In the genomic region with DNA sequence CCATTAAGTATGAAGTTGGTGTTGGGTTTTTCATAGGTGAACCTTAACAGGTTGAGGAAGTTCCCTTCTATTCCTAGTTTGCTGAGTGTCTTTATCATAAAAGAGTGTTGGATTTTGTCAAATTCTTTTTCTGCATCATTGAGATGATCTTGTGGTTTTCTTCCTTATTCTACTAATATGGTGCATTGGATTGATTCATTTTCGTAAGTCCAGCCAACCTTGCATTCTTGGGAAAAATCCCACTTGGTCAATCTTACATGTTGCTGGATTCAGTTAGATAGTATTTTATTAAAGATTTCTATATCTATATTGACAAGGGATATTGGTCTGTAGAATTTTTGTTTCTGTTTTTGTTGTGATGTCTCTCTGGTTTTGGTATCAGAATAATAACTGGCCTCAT, we compare ENCODE assay signal across 31 cellular contexts.
"Had no signal": no experiment of that assay in that cellular context is flagged by ENCODE, and none has a peak within 500 bp of the region (broad histone marks: within the 10 kb centered on the region; RNA-seq: fewer than 3 reads in every experiment).

No MANE protein-coding gene starts in this region.

- FAIRE-seq: bronchial epithelial cell had no signal

- DNase-seq: activated effector memory CD4-positive, alpha-beta T cell treated with anti-CD3 and anti-CD28 coated beads, Interleukin-2, amount 50 U/mL, for 16 hours; activated effector memory CD4-positive, alpha-beta T cell treated with Interleukin-2 at 50 U/mL for 16 hours; activated gamma-delta T cell; activated gamma-delta T cell treated with Interleukin-2 at 50 U/mL for 16 hours; activated naive CD4-positive, alpha-beta T cell; activated naive CD4-positive, alpha-beta T cell treated with anti-CD3 and anti-CD28 coated beads for 36 hours; activated naive CD4-positive, alpha-beta T cell treated with anti-CD3 and anti-CD28 coated beads, Interleukin-2, amount 10 ng/mL, durations not matched to agents 7 days and 5 days; activated naive CD4-positive, alpha-beta T cell treated with anti-CD3 and anti-CD28 coated beads, Interleukin-2, amount 50 U/mL, for 16 hours; activated naive CD4-positive, alpha-beta T cell treated with Interleukin-2 at 50 U/mL for 16 hours; activated naive CD8-positive, alpha-beta T cell treated with anti-CD3 and anti-CD28 coated beads for 36 hours; activated naive CD8-positive, alpha-beta T cell treated with anti-CD3 and anti-CD28 coated beads, Interleukin-2, amount 10 ng/mL, durations not matched to agents 7 days and 5 days; activated naive CD8-positive, alpha-beta T cell treated with anti-CD3 and anti-CD28 coated beads, Interleukin-2, amount 50 U/mL, for 24 hours; activated T-cell treated with anti-CD3 and anti-CD28 coated beads, Interleukin-2, amount 50 U/mL, for 1 hour; activated T-cell treated with anti-CD3 and anti-CD28 coated beads, Interleukin-2, amount 50 U/mL, for 24 hours; activated T-cell treated with anti-CD3 and anti-CD28 coated beads, Interleukin-2, amount 50 U/mL, for 4 hours; activated T-cell treated with anti-CD3 and anti-CD28 coated beads, Interleukin-2, amount 50 U/mL, for 72 hours; adrenal gland; amniotic stem cell; amygdala; anterior cingulate cortex; body of pancreas; brain microvascular endothelial cell; caudate nucleus; central memory CD4-positive, alpha-beta T cell; cerebellar nuclear complex had no signal

- H3K4me1 ChIP-seq: adrenal gland, ascending aorta, body of pancreas, breast epithelium had no signal

- H3K36me3 ChIP-seq: adrenal gland, ascending aorta, brain microvascular endothelial cell, breast epithelium, cardiac muscle cell had no signal

- H3K27me3 ChIP-seq: adrenal gland, ascending aorta, body of pancreas, brain microvascular endothelial cell, breast epithelium, cardiac muscle cell had no signal

- H3K9me3 ChIP-seq: adrenal gland, body of pancreas had no signal

- ATAC-seq: activated naive CD4-positive, alpha-beta T cell treated with anti-CD3 and anti-CD28 coated beads, Interleukin-2, amount 50 U/mL, for 72 hours; activated naive CD8-positive, alpha-beta T cell treated with anti-CD3 and anti-CD28 coated beads, Interleukin-2, amount 50 U/mL, for 24 hours; activated T-cell treated with anti-CD3 and anti-CD28 coated beads, Interleukin-2, amount 50 U/mL, for 4 hours; activated T-cell treated with anti-CD3 and anti-CD28 coated beads, Interleukin-2, amount 50 U/mL, for 72 hours; activated T-helper 17 cell treated with anti-CD3 and anti-CD28 coated beads, Interleukin-2, amount 50 U/mL, for 72 hours; body of pancreas had no signal

- H3K27ac ChIP-seq: adrenal gland, ascending aorta, body of pancreas, brain microvascular endothelial cell, breast epithelium, cardiac muscle cell had no signal

- H3K4me3 ChIP-seq: adrenal gland, ascending aorta, body of pancreas, breast epithelium, cardiac muscle cell had no signal
